8 cellular contexts compared by ENCODE assay signal in genomic region chr7:128790297-128791037, GRCh38. TPM values are rescaled to one million over a fixed set of nuclear protein-coding genes. Genes with fewer than 3 reads are reported as not detected.
DNase-seq lines count a peak whose midpoint lies in the region; ATAC-seq lines count a peak whose summit lies in the region.

No MANE protein-coding gene starts in this region.

- H3K27ac Mint-ChIP-seq in activated T-helper 1 cell treated with anti-CD3 and anti-CD28 coated beads, Interleukin-12 subunit alpha, Interleukin-12 subunit beta, Interleukin-2, Interleukin-4 antibody, amounts not matched to agents 30 ng/mL and 10 ng/mL and 1 ng/mL, durations not matched to agents 14 hours and 24 hours and 36 hours = peak overlapping the region; percentile 27
- peak overlapping the region; percentile 71 for H3K27ac Mint-ChIP-seq in stimulated activated effector memory CD8-positive, alpha-beta T cell treated with anti-CD3 and anti-CD28 coated beads, Interleukin-12 subunit alpha, Interleukin-12 subunit beta, amount 100 ng/mL, for 72 hours

- peak overlapping the region; percentile 85 for H3K4me3 Mint-ChIP-seq in activated T-helper 1 cell treated with anti-CD3 and anti-CD28 coated beads, Interleukin-12 subunit alpha, Interleukin-12 subunit beta, Interleukin-2, Interleukin-4 antibody, amounts not matched to agents 30 ng/mL and 10 ng/mL and 1 ng/mL, durations not matched to agents 14 hours and 24 hours and 36 hours
- H3K4me3 Mint-ChIP-seq in stimulated activated effector memory CD8-positive, alpha-beta T cell treated with anti-CD3 and anti-CD28 coated beads, Interleukin-12 subunit alpha, Interleukin-12 subunit beta, amount 100 ng/mL, for 72 hours = peak overlapping the region; percentile 76

- peak overlapping the region; percentile 42 to 75 (median 71); a peak in 19 of 22 replicates for H3K27ac ChIP-seq in BLaER1 treated with 17β-estradiol and CSF1 and Interleukin-3, amounts not matched to agents 10 nM and 100 nM

- intact Hi-C loops in activated T-helper 1 cell treated with anti-CD3 and anti-CD28 coated beads, Interleukin-12 subunit alpha, Interleukin-12 subunit beta, Interleukin-2, Interleukin-4 antibody, amounts not matched to agents 30 ng/mL and 10 ng/mL and 1 ng/mL, durations not matched to agents 14 hours and 24 hours and 36 hours (cut with micrococcal nuclease) = loop anchor here (1.0 to 5.0 kb wide), 4 partner anchors 51 to 265 kb away; partner anchors contain the start of genes ATP6V1F, CALU and TNPO3

- DNase-seq in H7 (peak; percentile 85), AML-193 (lab: John Stamatoyannopoulos, UW) (no peak), NCI-H510A treated with DMSO at 0.1 percent for 48 hours (lab: John Stamatoyannopoulos, UW) (no peak)
- no peak for DNase-seq in activated T-helper 1 cell treated with anti-CD3 and anti-CD28 coated beads, Interleukin-12 subunit alpha, Interleukin-12 subunit beta, Interleukin-2, Interleukin-4 antibody, amounts not matched to agents 30 ng/mL and 10 ng/mL and 1 ng/mL, durations not matched to agents 14 hours and 24 hours and 36 hours (ENCODE audit: low spot score)
- no peak for DNase-seq in stimulated activated effector memory CD8-positive, alpha-beta T cell treated with anti-CD3 and anti-CD28 coated beads, Interleukin-12 subunit alpha, Interleukin-12 subunit beta, amount 100 ng/mL, for 72 hours (ENCODE audit: low spot score in 2 of 2)

- peaks cover 4% of the 10 kb centered on the region for H3K4me1 Mint-ChIP-seq in activated T-helper 1 cell treated with anti-CD3 and anti-CD28 coated beads, Interleukin-12 subunit alpha, Interleukin-12 subunit beta, Interleukin-2, Interleukin-4 antibody, amounts not matched to agents 30 ng/mL and 10 ng/mL and 1 ng/mL, durations not matched to agents 14 hours and 24 hours and 36 hours (ENCODE audit: low read depth)
- peaks cover 22% of the 10 kb centered on the region for H3K4me1 Mint-ChIP-seq in stimulated activated effector memory CD8-positive, alpha-beta T cell treated with anti-CD3 and anti-CD28 coated beads, Interleukin-12 subunit alpha, Interleukin-12 subunit beta, amount 100 ng/mL, for 72 hours

- ATAC-seq in stimulated activated effector memory CD8-positive, alpha-beta T cell treated with anti-CD3 and anti-CD28 coated beads, Interleukin-12 subunit alpha, Interleukin-12 subunit beta, amount 100 ng/mL, for 72 hours = no peak
- ATAC-seq in HG03378 (IDR thresholded peaks at IDR 0.05; ENCODE audit: unreplicated experiment) = no peak

- H3K36me3 ChIP-seq in BLaER1 treated with 17β-estradiol and CSF1 and Interleukin-3, amounts not matched to agents 10 nM and 100 nM = peaks cover 0 to 15% (median 11%) of the 10 kb centered on the region in 11 experiments; a peak in 16 of 22 replicates
- H3K36me3 ChIP-seq in H7 (replicated peaks; ENCODE audit: control insufficient read depth, insufficient read depth, low read length) (no peaks in the 10 kb centered on the region), iPS-15b (ENCODE audit: control insufficient read depth, insufficient read depth, low read length) (peaks cover 5% of the 10 kb centered on the region)

- H3K27me3 Mint-ChIP-seq in activated T-helper 1 cell treated with anti-CD3 and anti-CD28 coated beads, Interleukin-12 subunit alpha, Interleukin-12 subunit beta, Interleukin-2, Interleukin-4 antibody, amounts not matched to agents 30 ng/mL and 10 ng/mL and 1 ng/mL, durations not matched to agents 14 hours and 24 hours and 36 hours (ENCODE audit: insufficient read depth) = peaks cover 34% of the 10 kb centered on the region

- no peaks in the 10 kb centered on the region for H4K20me1 ChIP-seq in BLaER1 treated with 17β-estradiol and CSF1 and Interleukin-3, amounts not matched to agents 10 nM and 100 nM

- peak overlapping the region; percentile 66 to 89 (median 81); a peak in 21 of 22 replicates for H3K9ac ChIP-seq in BLaER1 treated with 17β-estradiol and CSF1 and Interleukin-3, amounts not matched to agents 10 nM and 100 nM
- H3K9ac ChIP-seq in iPS-15b (ENCODE audit: low read depth, low read length) = no peak overlapping the region

- peaks cover 0 to 8% (median 0%) of the 10 kb centered on the region in 11 experiments; a peak in 5 of 22 replicates for H3K27me3 ChIP-seq in BLaER1 treated with 17β-estradiol and CSF1 and Interleukin-3, amounts not matched to agents 10 nM and 100 nM
- H3K27me3 ChIP-seq in H7 (ENCODE audit: control insufficient read depth, insufficient read depth, low read length) (peaks cover 9% of the 10 kb centered on the region; the same call in 1 of the 2 replicates), iPS-15b (ENCODE audit: control insufficient read depth, insufficient read depth, low read length) (peaks cover 2% of the 10 kb centered on the region)

- peak overlapping the region; percentile 73 to 94 (median 84) for H3K4me3 ChIP-seq in BLaER1 treated with 17β-estradiol and CSF1 and Interleukin-3, amounts not matched to agents 10 nM and 100 nM
- H3K4me3 ChIP-seq in H7 (ENCODE audit: insufficient read depth, low read depth, low read length) (peak overlapping the region; percentile 95), iPS-15b (ENCODE audit: low read depth, low read length) (peak overlapping the region; percentile 93)

- peaks cover 30 to 44% (median 36%) of the 10 kb centered on the region in 10 experiments for H3K4me1 ChIP-seq in BLaER1 treated with 17β-estradiol and CSF1 and Interleukin-3, amounts not matched to agents 10 nM and 100 nM
- peaks cover 6% of the 10 kb centered on the region for H3K4me1 ChIP-seq in iPS-15b (ENCODE audit: control insufficient read depth, insufficient read depth, low read length)

- no peaks in the 10 kb centered on the region for H3K9me3 Mint-ChIP-seq in activated T-helper 1 cell treated with anti-CD3 and anti-CD28 coated beads, Interleukin-12 subunit alpha, Interleukin-12 subunit beta, Interleukin-2, Interleukin-4 antibody, amounts not matched to agents 30 ng/mL and 10 ng/mL and 1 ng/mL, durations not matched to agents 14 hours and 24 hours and 36 hours
- no peaks in the 10 kb centered on the region for H3K9me3 Mint-ChIP-seq in stimulated activated effector memory CD8-positive, alpha-beta T cell treated with anti-CD3 and anti-CD28 coated beads, Interleukin-12 subunit alpha, Interleukin-12 subunit beta, amount 100 ng/mL, for 72 hours

- peak overlapping the region; percentile 90 to 99 (median 94) for H3K4me2 ChIP-seq in BLaER1 treated with 17β-estradiol and CSF1 and Interleukin-3, amounts not matched to agents 10 nM and 100 nM

- no peaks in the 10 kb centered on the region for H3K9me3 ChIP-seq in BLaER1 treated with 17β-estradiol and CSF1 and Interleukin-3, amounts not matched to agents 10 nM and 100 nM (replicated peaks in 1 of 11)
- H3K9me3 ChIP-seq in iPS-15b (ENCODE audit: control insufficient read depth, insufficient read depth, low read length) = no peaks in the 10 kb centered on the region

- H3K36me3 Mint-ChIP-seq in activated T-helper 1 cell treated with anti-CD3 and anti-CD28 coated beads, Interleukin-12 subunit alpha, Interleukin-12 subunit beta, Interleukin-2, Interleukin-4 antibody, amounts not matched to agents 30 ng/mL and 10 ng/mL and 1 ng/mL, durations not matched to agents 14 hours and 24 hours and 36 hours (ENCODE audit: low read depth) = no peaks in the 10 kb centered on the region
- H3K36me3 Mint-ChIP-seq in stimulated activated effector memory CD8-positive, alpha-beta T cell treated with anti-CD3 and anti-CD28 coated beads, Interleukin-12 subunit alpha, Interleukin-12 subunit beta, amount 100 ng/mL, for 72 hours = no peaks in the 10 kb centered on the region

RNA-seq across cellular contexts. Expression of gene CCDC136, which starts 1.3 kb away (rescaled TPM):
- total RNA-seq in H7 (2014; rRNA removed; shearing (Covaris generic)) = 9.7 and 14.7 TPM in 2 replicates
- 10.0 and 11.1 TPM in 2 replicates for total RNA-seq in activated T-helper 1 cell treated with anti-CD3 and anti-CD28 coated beads, Interleukin-12 subunit alpha, Interleukin-12 subunit beta, Interleukin-2, Interleukin-4 antibody, amounts not matched to agents 30 ng/mL and 10 ng/mL and 1 ng/mL, durations not matched to agents 14 hours and 24 hours and 36 hours

RNA-seq across cellular contexts. Expression of gene OPN1SW, which starts 14.9 kb away (rescaled TPM):
- not detected in 2 replicates for total RNA-seq in H7 (2014; rRNA removed; shearing (Covaris generic))
- not detected in 2 replicates for total RNA-seq in activated T-helper 1 cell treated with anti-CD3 and anti-CD28 coated beads, Interleukin-12 subunit alpha, Interleukin-12 subunit beta, Interleukin-2, Interleukin-4 antibody, amounts not matched to agents 30 ng/mL and 10 ng/mL and 1 ng/mL, durations not matched to agents 14 hours and 24 hours and 36 hours

RNA-seq across cellular contexts. Expression of gene FLNC, which starts 39.7 kb away (rescaled TPM):
- total RNA-seq in H7 (2014; rRNA removed; shearing (Covaris generic)) = 26.9 and 32.3 TPM in 2 replicates
- total RNA-seq in activated T-helper 1 cell treated with anti-CD3 and anti-CD28 coated beads, Interleukin-12 subunit alpha, Interleukin-12 subunit beta, Interleukin-2, Interleukin-4 antibody, amounts not matched to agents 30 ng/mL and 10 ng/mL and 1 ng/mL, durations not matched to agents 14 hours and 24 hours and 36 hours = 0.03 and 0.07 TPM in 2 replicates

RNA-seq across cellular contexts. Expression of gene CALU, which starts 51.3 kb away (rescaled TPM):
- 147 and 169 TPM in 2 replicates for total RNA-seq in H7 (2014; rRNA removed; shearing (Covaris generic))
- 52.8 and 59.2 TPM in 2 replicates for total RNA-seq in activated T-helper 1 cell treated with anti-CD3 and anti-CD28 coated beads, Interleukin-12 subunit alpha, Interleukin-12 subunit beta, Interleukin-2, Interleukin-4 antibody, amounts not matched to agents 30 ng/mL and 10 ng/mL and 1 ng/mL, durations not matched to agents 14 hours and 24 hours and 36 hours

Comparison
In these comparisons a context has a peak if more than half of its experiments do, and no peak if none do; other contexts are left out.
1. RNA of gene FLNC, which starts 39.7 kb away (total RNA-seq): 26.9 to 32.3 TPM in H7; 0.03 to 0.07 TPM in activated T-helper 1 cell treated with anti-CD3 and anti-CD28 coated beads, Interleukin-12 subunit alpha, Interleukin-12 subunit beta, Interleukin-2, Interleukin-4 antibody, amounts not matched to agents 30 ng/mL and 10 ng/mL and 1 ng/mL, durations not matched to agents 14 hours and 24 hours and 36 hours; every median in the first group is over 10 times any median in the second.
2. Peak in every context shown above with its lines, with median percentiles within 50 percentile points of each other: H3K4me3 ChIP-seq.